Comparison of ENCODE assay signal across 10 cellular contexts in genomic region chr17:19470529-19471261, GRCh38. TPM values are rescaled to one million over a fixed set of nuclear protein-coding genes. Genes with fewer than 3 reads are reported as not detected.
DNase-seq lines count a peak whose midpoint lies in the region; ATAC-seq and TF ChIP-seq lines count a peak whose summit lies in the region.
"Had no signal": no experiment of that assay in that cellular context is flagged by ENCODE, and none has a peak within 500 bp of the region (broad histone marks: within the 10 kb centered on the region; RNA-seq: fewer than 3 reads in every experiment).

No MANE protein-coding gene starts in this region.

- H3K4me3 Mint-ChIP-seq in mesothelial cell of epicardium, result peak overlapping the region; percentile 43

- peak overlapping the region; percentile 75 for H3K27ac Mint-ChIP-seq in mesothelial cell of epicardium

- TF ChIP-seq CTCF in mesothelial cell of epicardium (IDR thresholded peaks at IDR 0.05; ENCODE audit: unreplicated experiment) (no peak), uterus (IDR thresholded peaks at IDR 0.05) (no peak)

- H3K4me1 Mint-ChIP-seq in mesothelial cell of epicardium, result peaks cover 11% of the 10 kb centered on the region

- no peaks in the 10 kb centered on the region for H3K27me3 Mint-ChIP-seq in mesothelial cell of epicardium (ENCODE audit: low read depth)

- intact Hi-C loops in uterus (cut with DNase I; ENCODE audit: low total_unique reads), result no loop called here

- DNase-seq in SHP77 (lab: John Stamatoyannopoulos, UW), result peak; percentile 24 to 47
- no peak for DNase-seq in SHP77 treated with DMSO at 0.1 percent for 48 hours (lab: John Stamatoyannopoulos, UW)
- peak; percentile 65 for DNase-seq in ecto neural progenitor cell (ENCODE audit: low spot score)
- DNase-seq in mesothelial cell of epicardium (ENCODE audit: low spot score in 2 of 2, unreplicated experiment in 2 of 2), result no peak
- peak; percentile 82 to 85 for DNase-seq in uterus
- no peak for DNase-seq in NCI-H526 (lab: John Stamatoyannopoulos, UW)
- DNase-seq in NOMO-1 treated with dmso at 0.1 percent for 144 hours (lab: John Stamatoyannopoulos, UW; ENCODE audit: unreplicated experiment), result no peak
- DNase-seq: glutamatergic neuron had no signal

- TF ChIP-seq POLR2A in uterus (IDR thresholded peaks at IDR 0.05), result peak in 1 of 2 donors; percentile 28

- no peaks in the 10 kb centered on the region for H3K27me3 ChIP-seq in uterus
- H3K27me3 ChIP-seq: SJSA1 had no signal

- H3K36me3 ChIP-seq in uterus, result no peaks in the 10 kb centered on the region
- H3K36me3 ChIP-seq: SJSA1 had no signal

- peaks cover 8% of the 10 kb centered on the region for H3K9me3 Mint-ChIP-seq in mesothelial cell of epicardium

- peak overlapping the region; percentile 66 to 84 for H3K27ac ChIP-seq in uterus
- H3K27ac ChIP-seq: SJSA1 had no signal

- no peak for ATAC-seq in GM21786 (IDR thresholded peaks at IDR 0.05; ENCODE audit: unreplicated experiment)

- H3K9me3 ChIP-seq in uterus, result no peaks in the 10 kb centered on the region
- H3K9me3 ChIP-seq: SJSA1 had no signal

- H3K4me1 ChIP-seq in uterus, result no peaks in the 10 kb centered on the region
- H3K4me1 ChIP-seq: SJSA1 had no signal

- no peaks in the 10 kb centered on the region for H3K36me3 Mint-ChIP-seq in mesothelial cell of epicardium

- H3K4me3 ChIP-seq in uterus, result peak overlapping the region; percentile 17 to 33
- H3K4me3 ChIP-seq: SJSA1 had no signal

RNA-seq across cellular contexts. Expression of gene RNF112, which starts 59.7 kb away (rescaled TPM):
- total RNA-seq in mesothelial cell of epicardium (2.7 to 4.8 TPM (median 4.2 TPM) in 3 replicates), uterus (10 to 100 TPM in 1 of 4 donors, 1 to 10 TPM in 2, under 1 TPM in 1; 0.88 to 14.7 (median 3.7) TPM)
- total RNA-seq: SJSA1 had no signal

Comparison
In these comparisons a context has a peak if more than half of its experiments do, and no peak if none do; other contexts are left out.
1. DNase-seq: peak in SHP77 (2 of 2), ecto neural progenitor cell (single experiment) and uterus (2 of 2); none in SHP77 treated with DMSO at 0.1 percent for 48 hours (single experiment), mesothelial cell of epicardium (0 of 2), NCI-H526 (0 of 2) and NOMO-1 treated with dmso at 0.1 percent for 144 hours (single experiment).